ENCODE assay signal across 18 cellular contexts in the genomic region with DNA sequence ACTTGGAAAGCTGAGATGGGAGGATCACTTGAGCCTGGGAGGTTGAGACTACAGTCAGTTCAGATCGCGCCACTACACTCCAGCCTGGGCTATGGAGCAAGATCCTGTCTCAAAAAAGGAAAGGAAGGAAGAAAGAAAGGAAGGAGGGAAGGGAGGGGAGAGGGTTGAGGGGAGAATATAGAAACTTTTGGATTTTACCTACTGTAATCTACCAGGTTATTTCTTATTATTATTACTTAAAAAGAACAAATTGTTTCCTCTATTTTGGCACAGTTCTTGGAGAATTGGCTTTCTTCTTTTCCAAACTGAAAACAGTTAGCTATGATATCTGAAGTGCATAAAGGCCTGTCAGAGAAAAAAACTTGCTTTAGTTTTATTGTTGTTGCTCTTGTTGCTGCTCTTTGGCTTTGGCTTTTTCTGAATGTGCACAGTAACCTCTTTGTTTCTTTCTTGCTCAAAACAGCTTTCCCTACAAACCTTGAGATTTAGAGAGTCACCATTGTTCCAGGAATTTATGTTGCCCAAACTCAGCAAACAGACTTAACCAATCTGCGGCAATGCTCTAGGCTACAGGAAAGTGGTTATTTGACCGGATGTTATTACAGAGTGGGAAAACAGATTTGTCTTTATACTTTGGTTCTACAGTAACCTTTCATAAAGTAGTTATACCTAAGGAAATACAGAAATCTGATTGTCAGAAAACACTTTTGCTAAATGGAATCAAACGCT.
DNase-seq lines count a peak whose midpoint lies in the region; ATAC-seq, FAIRE-seq and TF ChIP-seq lines count a peak whose summit lies in the region.
"Had no signal": no experiment of that assay in that cellular context is flagged by ENCODE, and none has a peak within 500 bp of the region (broad histone marks: within the 10 kb centered on the region; RNA-seq: fewer than 3 reads in every experiment).

No MANE protein-coding gene starts in this region.

- TF ChIP-seq POLR2A in endothelial cell of umbilical vein (IDR thresholded peaks at IDR 0.05; ENCODE audit: low read depth, low read length), result no peak

- POLR2A ChIA-PET in endothelial cell of umbilical vein (lab: Charles Lee) (no interaction called here), A673 (lab: Charles Lee; ENCODE audit: low non-redundant PET) (no interaction called here)

- H3K27me3 Mint-ChIP-seq in neural progenitor cell (ENCODE audit: insufficient read depth, low read depth), result no peaks in the 10 kb centered on the region

- H3K79me2 ChIP-seq in endothelial cell of umbilical vein (ENCODE audit: control insufficient read depth, insufficient read depth, low read length) (no peaks in the 10 kb centered on the region), neural progenitor cell (ENCODE audit: low read depth) (no peaks in the 10 kb centered on the region)

- no peak overlapping the region for H3K4me3 Mint-ChIP-seq in neural progenitor cell
- H3K4me3 Mint-ChIP-seq: CD8-positive, alpha-beta T cell had no signal

- H3K4me1 ChIP-seq in RWPE2 (ENCODE audit: insufficient read depth, poor library complexity, severe bottlenecking), result no peaks in the 10 kb centered on the region
- H3K4me1 ChIP-seq in endothelial cell of umbilical vein (ENCODE audit: control insufficient read depth, extremely low read depth, insufficient read depth, low read length), result no peaks in the 10 kb centered on the region
- H3K4me1 ChIP-seq in neural progenitor cell, result peaks cover 7% of the 10 kb centered on the region
- H3K4me1 ChIP-seq in A673 (ENCODE audit: insufficient read depth, low read length, poor library complexity, severe bottlenecking), result no peaks in the 10 kb centered on the region
- H3K4me1 ChIP-seq: BLaER1, SJSA1 had no signal

- no peaks in the 10 kb centered on the region for H3F3A ChIP-seq in neural progenitor cell (ENCODE audit: low read depth)

- H3K9me1 ChIP-seq in endothelial cell of umbilical vein (replicated peaks; ENCODE audit: control insufficient read depth, extremely low read depth, insufficient read depth, low read length), result no peaks in the 10 kb centered on the region

- intact Hi-C loops in endothelial cell of umbilical vein (cut with micrococcal nuclease), result no loop called here
- intact Hi-C loops in left ventricle myocardium superior (cut with micrococcal nuclease), result no loop called here
- intact Hi-C loops in A673 (cut with micrococcal nuclease; ENCODE audit: unreplicated experiment), result no loop called here

- dilution Hi-C loops in endothelial cell of umbilical vein (cut with MboI; ENCODE audit: extremely low pct_ligation_motif_present, low sequenced_read_pairs), result no loop called here

- peak; percentile 64 for FAIRE-seq in endothelial cell of umbilical vein (lab: Jason Lieb, UNC)

- H3K36me3 Mint-ChIP-seq in neural progenitor cell, result no peaks in the 10 kb centered on the region
- H3K36me3 Mint-ChIP-seq: CD8-positive, alpha-beta T cell had no signal

- H3K9ac ChIP-seq in endothelial cell of umbilical vein (replicated peaks; ENCODE audit: extremely low read depth, insufficient read depth, low read length) (no peak overlapping the region), neural progenitor cell (no peak overlapping the region)
- H3K9ac ChIP-seq: BLaER1 had no signal

- ATAC-seq in RWPE2 (ENCODE audit: low read depth) (0 out of 3 replicates have a peak, but pooled peaks have one; percentile 38), left ventricle myocardium superior (no peak), HG02885 (IDR thresholded peaks at IDR 0.05; ENCODE audit: poor library complexity, unreplicated experiment) (no peak)
- ATAC-seq: CD8-positive, alpha-beta T cell had no signal

- DNase-seq in COLO829 (ENCODE audit: low spot score) (peak; percentile 80), RWPE2 (ENCODE audit: low spot score) (no peak), endothelial cell of umbilical vein (ENCODE audit: low read depth, low spot score) (peak; percentile 37), neural progenitor cell (ENCODE audit: low spot score) (no peak), NOMO-1 (lab: John Stamatoyannopoulos, UW; ENCODE audit: unreplicated experiment in 2 of 2) (no peak), left ventricle myocardium superior (no peak), A673 (ENCODE audit: low spot score) (no peak)
- DNase-seq: CD8-positive, alpha-beta T cell; DMS79 treated with DMSO at 0.1 percent for 48 hours; H7; NCI-H1105 treated with DMSO at 0.1 percent for 48 hours; NCI-H187; NCI-H446; NCI-H69 had no signal

- no peak overlapping the region for H3K4me3 ChIP-seq in RWPE2 (ENCODE audit: severe bottlenecking)
- H3K4me3 ChIP-seq in endothelial cell of umbilical vein (replicated peaks in 1 of 3; ENCODE audit: insufficient read depth in 1 of 3, low read depth in 1 of 3, low read length in 3 of 3), result no peak overlapping the region
- H3K4me3 ChIP-seq in neural progenitor cell, result no peak overlapping the region
- no peak overlapping the region for H3K4me3 ChIP-seq in A673 (ENCODE audit: low read depth, low read length, poor library complexity, severe bottlenecking)
- H3K4me3 ChIP-seq: BLaER1, SJSA1 had no signal

- H3K36me3 ChIP-seq in RWPE2 (ENCODE audit: low read depth), result no peaks in the 10 kb centered on the region
- H3K36me3 ChIP-seq in endothelial cell of umbilical vein (ENCODE audit: control insufficient read depth in 2 of 2, extremely low read depth in 1 of 2, insufficient read depth in 2 of 2, low read length in 2 of 2), result no peaks in the 10 kb centered on the region
- no peaks in the 10 kb centered on the region for H3K36me3 ChIP-seq in neural progenitor cell
- H3K36me3 ChIP-seq in A673 (ENCODE audit: insufficient read depth, low read length, poor library complexity, severe bottlenecking), result no peaks in the 10 kb centered on the region
- H3K36me3 ChIP-seq: BLaER1, SJSA1 had no signal

- H4K20me1 ChIP-seq in endothelial cell of umbilical vein (replicated peaks; ENCODE audit: control insufficient read depth, extremely low read depth, insufficient read depth, low read length), result no peaks in the 10 kb centered on the region
- H4K20me1 ChIP-seq in neural progenitor cell (ENCODE audit: low read depth), result no peaks in the 10 kb centered on the region
- H4K20me1 ChIP-seq: BLaER1 had no signal

- H3K9me3 ChIP-seq in RWPE2 (ENCODE audit: severe bottlenecking), result no peaks in the 10 kb centered on the region
- no peaks in the 10 kb centered on the region for H3K9me3 ChIP-seq in endothelial cell of umbilical vein (replicated peaks; ENCODE audit: control insufficient read depth, insufficient read depth, low read length)
- no peaks in the 10 kb centered on the region for H3K9me3 ChIP-seq in neural progenitor cell (ENCODE audit: low read depth)
- H3K9me3 ChIP-seq in A673 (ENCODE audit: low read depth, low read length, poor library complexity, severe bottlenecking), result peaks cover 6% of the 10 kb centered on the region
- H3K9me3 ChIP-seq: BLaER1, SJSA1 had no signal

- H3K9me3 Mint-ChIP-seq in neural progenitor cell, result peaks cover 3% of the 10 kb centered on the region

- CTCF ChIA-PET in endothelial cell of umbilical vein (lab: Charles Lee) (no interaction called here), A673 (lab: Charles Lee) (no interaction called here)

- BruUV-seq in endothelial cell of umbilical vein (replicated peaks; lab: Mats Ljungman, UMichigan) (no TSS peak), A673 (replicated peaks; lab: Mats Ljungman, UMichigan) (no TSS peak)

- H3K4me2 ChIP-seq in endothelial cell of umbilical vein (ENCODE audit: insufficient read depth, low read length) (no peak overlapping the region), neural progenitor cell (no peak overlapping the region)
- H3K4me2 ChIP-seq: BLaER1 had no signal

- H3K27ac ChIP-seq in RWPE2 (ENCODE audit: poor library complexity, severe bottlenecking) (no peak overlapping the region), endothelial cell of umbilical vein (ENCODE audit: insufficient read depth, low read depth, low read length) (no peak overlapping the region), neural progenitor cell (no peak overlapping the region), A673 (ENCODE audit: low read depth, low read length, poor library complexity, severe bottlenecking) (no peak overlapping the region)
- H3K27ac ChIP-seq: BLaER1, RWPE1, SJSA1 had no signal

- H3K4me1 Mint-ChIP-seq in neural progenitor cell, result no peaks in the 10 kb centered on the region

- H3K27me3 ChIP-seq in RWPE2 (ENCODE audit: insufficient read depth, poor library complexity, severe bottlenecking) (no peaks in the 10 kb centered on the region), endothelial cell of umbilical vein (ENCODE audit: control insufficient read depth in 2 of 2, insufficient read depth in 2 of 2, low read length in 2 of 2) (no peaks in the 10 kb centered on the region), neural progenitor cell (no peaks in the 10 kb centered on the region), A673 (replicated peaks; ENCODE audit: insufficient read depth, low read depth, low read length, poor library complexity) (no peaks in the 10 kb centered on the region)
- H3K27me3 ChIP-seq: BLaER1, SJSA1 had no signal

- no peak overlapping the region for H2AFZ ChIP-seq in endothelial cell of umbilical vein (ENCODE audit: low read depth, low read length)
- H2AFZ ChIP-seq in neural progenitor cell (replicated peaks), result peak overlapping the region; percentile 71

- H3K27ac Mint-ChIP-seq in neural progenitor cell, result no peak overlapping the region
- H3K27ac Mint-ChIP-seq: CD8-positive, alpha-beta T cell had no signal

- TF ChIP-seq CTCF in RWPE2 (IDR thresholded peaks at IDR 0.05; ENCODE audit: poor library complexity, severe bottlenecking), result no peak
- TF ChIP-seq CTCF in endothelial cell of umbilical vein (IDR thresholded peaks at IDR 0.05; ENCODE audit: extremely low read depth in 1 of 2, insufficient read depth in 1 of 2, low read depth in 1 of 2, low read length in 2 of 2), result no peak
- TF ChIP-seq CTCF in neural progenitor cell (IDR thresholded peaks at IDR 0.05), result no peak
- TF ChIP-seq CTCF in A673 (conservative IDR thresholded peaks at IDR 0.05; ENCODE audit: low read depth, low read length), result no peak

TF ChIP-seq in endothelial cell of umbilical vein, 7 proteins besides CTCF, POLR2A, EP300 and RAD21:
- TF ChIP-seq POLR2AphosphoS5 (IDR thresholded peaks at IDR 0.05; ENCODE audit: insufficient read depth, low read depth, low read length), result no peak
- TF ChIP-seq, protein P1, sequence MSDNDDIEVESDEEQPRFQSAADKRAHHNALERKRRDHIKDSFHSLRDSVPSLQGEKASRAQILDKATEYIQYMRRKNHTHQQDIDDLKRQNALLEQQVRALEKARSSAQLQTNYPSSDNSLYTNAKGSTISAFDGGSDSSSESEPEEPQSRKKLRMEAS (IDR thresholded peaks at IDR 0.05; ENCODE audit: insufficient read depth, insufficient read length), result no peak
- no peak for TF ChIP-seq FOS (IDR thresholded peaks at IDR 0.05; ENCODE audit: borderline replicate concordance, insufficient read depth, low read length)
- no peak for TF ChIP-seq MYC (IDR thresholded peaks at IDR 0.05; ENCODE audit: low read depth, low read length)
- TF ChIP-seq GATA2 (IDR thresholded peaks at IDR 0.05; ENCODE audit: insufficient read depth, insufficient read length, low read depth, low read length), result no peak
- no peak for TF ChIP-seq JUN (IDR thresholded peaks at IDR 0.05; ENCODE audit: borderline replicate concordance, insufficient read depth, insufficient read length, low read depth)
- no peak for TF ChIP-seq EZH2 (IDR thresholded peaks at IDR 0.05; ENCODE audit: borderline replicate concordance, low read depth, low read length, severe bottlenecking)
TF ChIP-seq in endothelial cell of umbilical vein: peak in this region for 0.

Comparison
In these comparisons a context has a peak if more than half of its experiments do, and no peak if none do; other contexts are left out.
1. DNase-seq: peak in COLO829 (single experiment) and endothelial cell of umbilical vein (single experiment); none in RWPE2 (single experiment), neural progenitor cell (single experiment), NOMO-1 (0 of 2), left ventricle myocardium superior (single experiment) and A673 (single experiment).